Comparison of ENCODE assay signal across 31 cellular contexts in the genomic region with DNA sequence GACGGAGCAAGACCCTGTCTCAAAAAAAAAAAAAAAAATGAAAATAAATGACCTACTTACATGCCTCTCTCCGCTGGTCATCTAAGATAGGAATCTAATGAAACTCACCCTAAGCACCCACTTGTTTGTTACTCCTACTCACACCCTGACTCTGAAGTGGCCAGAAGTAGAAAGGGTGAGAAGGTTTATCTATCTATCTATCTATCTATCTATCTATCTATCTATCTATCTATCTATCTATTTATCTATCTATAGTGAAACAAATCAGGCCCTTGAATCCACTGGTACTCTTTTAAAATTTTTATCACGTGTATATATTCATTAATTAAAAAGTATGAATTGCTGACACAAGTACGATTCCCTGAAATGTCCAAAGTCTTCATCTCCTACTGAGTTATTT.
DNase-seq lines count a peak whose midpoint lies in the region; ATAC-seq, FAIRE-seq and TF ChIP-seq lines count a peak whose summit lies in the region.
"Had no signal": no experiment of that assay in that cellular context is flagged by ENCODE, and none has a peak within 500 bp of the region (broad histone marks: within the 10 kb centered on the region; RNA-seq: fewer than 3 reads in every experiment).

No MANE protein-coding gene starts in this region.

- intact Hi-C loops in K562 (cut with micrococcal nuclease): no loop called here

- no peak overlapping the region for H3K4me3 ChIP-seq in K562
- H3K4me3 ChIP-seq: A549; BLaER1; BLaER1 treated with 17β-estradiol and CSF1 and Interleukin-3, amounts not matched to agents 10 nM and 100 nM had no signal

- H4K20me1 ChIP-seq in K562 (replicated peaks; ENCODE audit: control insufficient read depth, insufficient read depth, low read length): no peaks in the 10 kb centered on the region
- H4K20me1 ChIP-seq: BLaER1 had no signal

- no peaks in the 10 kb centered on the region for H3K79me2 ChIP-seq in K562 (ENCODE audit: control insufficient read depth, insufficient read depth, low read length)

- H2AFZ ChIP-seq in K562 (ENCODE audit: low read depth, low read length): no peak overlapping the region

- peaks cover 24% of the 10 kb centered on the region for H3K36me3 Mint-ChIP-seq in activated naive CD8-positive, alpha-beta T cell treated with anti-CD3 and anti-CD28 coated beads, Interleukin-2, amount 50 U/mL, for 24 hours (ENCODE audit: low read depth)

- peaks cover 15% of the 10 kb centered on the region for H3K9me3 Mint-ChIP-seq in activated naive CD8-positive, alpha-beta T cell treated with anti-CD3 and anti-CD28 coated beads, Interleukin-2, amount 50 U/mL, for 24 hours
- H3K9me3 Mint-ChIP-seq: CD8-positive, alpha-beta memory T cell; CD8-positive, alpha-beta T cell had no signal

- H3K27ac Mint-ChIP-seq in activated naive CD8-positive, alpha-beta T cell treated with anti-CD3 and anti-CD28 coated beads, Interleukin-2, amount 50 U/mL, for 24 hours: no peak overlapping the region
- H3K27ac Mint-ChIP-seq: B cell; CD4-positive, alpha-beta memory T cell; CD4-positive, alpha-beta T cell; CD4-positive, CD25-positive, alpha-beta regulatory T cell; CD8-positive, alpha-beta memory T cell; CD8-positive, alpha-beta T cell had no signal

- no peak for FAIRE-seq in K562 (lab: Jason Lieb, UNC)
- FAIRE-seq: A204.1, A549, D721Med had no signal

- no peaks in the 10 kb centered on the region for H3K4me1 ChIP-seq in K562 (replicated peaks in 1 of 2; ENCODE audit: control insufficient read depth in 2 of 2, insufficient read depth in 2 of 2, low read length in 2 of 2)
- H3K4me1 ChIP-seq: BLaER1, Caco-2 had no signal

- H3K4me1 Mint-ChIP-seq in activated naive CD8-positive, alpha-beta T cell treated with anti-CD3 and anti-CD28 coated beads, Interleukin-2, amount 50 U/mL, for 24 hours: peaks cover 27% of the 10 kb centered on the region

- TF ChIP-seq CTCF in K562 (IDR thresholded peaks at IDR 0.05 in 2 of 3, conservative IDR thresholded peaks at IDR 0.05 in 1 of 3; ENCODE audit: insufficient read depth in 2 of 3, low read depth in 1 of 3, low read length in 3 of 3): no peak

- TF ChIP-seq POLR2A in K562 (conservative IDR thresholded peaks at IDR 0.05): no peak

- 56% methylated on average over 3 of the region's 4 CpGs for WGBS in K562 (ENCODE audit: insufficient coverage, low coverage, missing lambda C conversion rate)

- no TSS peak for BruUV-seq in K562 (replicated peaks; lab: Mats Ljungman, UMichigan)

- no peaks in the 10 kb centered on the region for H3K27me3 ChIP-seq in K562 (ENCODE audit: control insufficient read depth in 2 of 2, insufficient read depth in 2 of 2, low read length in 2 of 2)
- H3K27me3 ChIP-seq: BE2C; BLaER1; BLaER1 treated with 17β-estradiol and CSF1 and Interleukin-3, amounts not matched to agents 10 nM and 100 nM had no signal

- no peak for ATAC-seq in K562
- ATAC-seq in activated naive CD8-positive, alpha-beta T cell treated with anti-CD3 and anti-CD28 coated beads, Interleukin-2, amount 50 U/mL, for 24 hours: no peak
- ATAC-seq: A549; CD8-positive, alpha-beta T cell had no signal

- H3K9ac ChIP-seq in K562 (ENCODE audit: insufficient read depth in 1 of 2, low read depth in 2 of 2, low read length in 2 of 2): no peak overlapping the region
- H3K9ac ChIP-seq: BLaER1; BLaER1 treated with 17β-estradiol and CSF1 and Interleukin-3, amounts not matched to agents 10 nM and 100 nM had no signal

- CTCF ChIA-PET in K562 (lab: Yijun Ruan, JAX; ENCODE audit: low intra/inter-chr PET ratio): no interaction called here

- H3K27ac ChIP-seq in K562 (ENCODE audit: extremely low read depth, low read depth, low read length): no peak overlapping the region
- H3K27ac ChIP-seq: 22Rv1; A549; BLaER1; BLaER1 treated with 17β-estradiol and CSF1 and Interleukin-3, amounts not matched to agents 10 nM and 100 nM; C4-2B had no signal

- H3K36me3 ChIP-seq in K562 (ENCODE audit: control insufficient read depth, insufficient read depth, low read length): no peaks in the 10 kb centered on the region
- H3K36me3 ChIP-seq: BE2C had no signal

- TF ChIP-seq RAD21 in K562 (CRISPR knock-in tag; conservative IDR thresholded peaks at IDR 0.05 in 1 of 2, IDR thresholded peaks at IDR 0.05 in 1 of 2): no peak

- H3K4me2 ChIP-seq in K562 (ENCODE audit: insufficient read depth, low read length): no peak overlapping the region
- H3K4me2 ChIP-seq: A549; BLaER1; BLaER1 treated with 17β-estradiol and CSF1 and Interleukin-3, amounts not matched to agents 10 nM and 100 nM had no signal

- POLR2A ChIA-PET in K562 (lab: Yijun Ruan, JAX): no interaction called here

- no peak overlapping the region for H3K4me3 Mint-ChIP-seq in activated naive CD8-positive, alpha-beta T cell treated with anti-CD3 and anti-CD28 coated beads, Interleukin-2, amount 50 U/mL, for 24 hours
- H3K4me3 Mint-ChIP-seq: B cell; CD14-positive monocyte; CD4-positive, alpha-beta memory T cell; CD4-positive, alpha-beta T cell; CD4-positive, CD25-positive, alpha-beta regulatory T cell; CD8-positive, alpha-beta memory T cell; CD8-positive, alpha-beta T cell had no signal

- H3K9me1 ChIP-seq in K562 (ENCODE audit: control insufficient read depth, insufficient read depth, low read length): no peaks in the 10 kb centered on the region

- H3K9me3 ChIP-seq in K562 (replicated peaks; ENCODE audit: control insufficient read depth, insufficient read depth, low read depth, low read length): no peaks in the 10 kb centered on the region
- H3K9me3 ChIP-seq: A549, BE2C, Caco-2 had no signal

- in situ Hi-C loops in K562 (cut with MboI): no loop called here

- TF ChIP-seq EP300 in K562 (IDR thresholded peaks at IDR 0.05; ENCODE audit: low read length): no peak

- no peak for DNase-seq in K562 (ENCODE audit: extremely low read depth in 1 of 4, low spot score in 3 of 4)
- DNase-seq in activated naive CD8-positive, alpha-beta T cell treated with anti-CD3 and anti-CD28 coated beads, Interleukin-2, amount 50 U/mL, for 24 hours: no peak
- DNase-seq: 8988T; ACHN; AML-193; BE2C; C1 segment of cervical spinal cord; Caco-2; Calu3; CD4-positive, alpha-beta memory T cell; CD4-positive, alpha-beta T cell; CD4-positive, CD25-positive, alpha-beta regulatory T cell; CD8-positive, alpha-beta memory T cell; CD8-positive, alpha-beta T cell; COR-L47; DMS 273 treated with DMSO at 0.1 percent for 48 hours; DMS153; DMS53; DMS79; DMS79 treated with DMSO at 0.1 percent for 48 hours; DND-41; EL had no signal

- H3K27me3 Mint-ChIP-seq in activated naive CD8-positive, alpha-beta T cell treated with anti-CD3 and anti-CD28 coated beads, Interleukin-2, amount 50 U/mL, for 24 hours: no peaks in the 10 kb centered on the region
- H3K27me3 Mint-ChIP-seq: B cell; CD4-positive, alpha-beta memory T cell; CD4-positive, alpha-beta T cell; CD4-positive, CD25-positive, alpha-beta regulatory T cell; CD8-positive, alpha-beta memory T cell had no signal
